34 cellular contexts compared by ENCODE assay signal in genomic region chr15:79675982-79676381, GRCh38.
DNase-seq lines count a peak whose midpoint lies in the region; ATAC-seq and TF ChIP-seq lines count a peak whose summit lies in the region.
"Had no signal": no experiment of that assay in that cellular context is flagged by ENCODE, and none has a peak within 500 bp of the region (broad histone marks: within the 10 kb centered on the region; RNA-seq: fewer than 3 reads in every experiment).

No MANE protein-coding gene starts in this region.

- no peak overlapping the region for H3K4ac ChIP-seq in mesendoderm (ENCODE audit: low read depth, low read length)

- no peak overlapping the region for H3K18ac ChIP-seq in mesendoderm (ENCODE audit: low read length)

- TF ChIP-seq CTCF in AG04450 (IDR thresholded peaks at IDR 0.05; ENCODE audit: low read depth, low read length) (0 out of 2 replicates have a peak, but pooled peaks have one; percentile 5), GM12875 (IDR thresholded peaks at IDR 0.05; ENCODE audit: borderline replicate concordance, insufficient read depth, low read depth, low read length) (peak; percentile 28; the same call in 1 of the 2 replicates), WTC11 (IDR thresholded peaks at IDR 0.05) (no peak)

- no peak overlapping the region for H3K23ac ChIP-seq in mesendoderm (ENCODE audit: low read length)

- no peak overlapping the region for H3K56ac ChIP-seq in mesendoderm (ENCODE audit: low read length)

- H3K27me3 ChIP-seq in AG04450 (ENCODE audit: control insufficient read depth, insufficient read depth, low read length) (no peaks in the 10 kb centered on the region), mesendoderm (ENCODE audit: insufficient read depth, low read length, poor library complexity) (no peaks in the 10 kb centered on the region)
- H3K27me3 ChIP-seq: ovary had no signal

- H2AK5ac ChIP-seq in mesendoderm (ENCODE audit: low read length) = no peak overlapping the region

- POLR2A ChIA-PET in AG04450 (lab: Yijun Ruan, JAX) = no interaction called here
- POLR2A ChIA-PET in WTC11 (lab: Charles Lee) = no interaction called here

- H3K36me3 ChIP-seq in mesendoderm (ENCODE audit: control insufficient read depth, insufficient read depth, low read length) = no peaks in the 10 kb centered on the region
- H3K36me3 ChIP-seq: gastroesophageal sphincter, ovary had no signal

- no peaks in the 10 kb centered on the region for H3K79me1 ChIP-seq in mesendoderm (ENCODE audit: low read length)

- no peaks in the 10 kb centered on the region for H3K9me3 ChIP-seq in AG04450 (ENCODE audit: control insufficient read depth, insufficient read depth, low read length)
- H3K9me3 ChIP-seq: gastroesophageal sphincter, mucosa of descending colon, ovary, SK-N-SH had no signal

- H3K4me1 Mint-ChIP-seq in WTC11 = peaks cover 47% of the 10 kb centered on the region
- H3K4me1 Mint-ChIP-seq: activated T-helper 17 cell treated with anti-CD3 and anti-CD28 coated beads, Interleukin-2, amount 50 U/mL, for 72 hours had no signal

- H2BK15ac ChIP-seq in mesendoderm (replicated peaks; ENCODE audit: low read depth) = no peak overlapping the region

- no peak overlapping the region for H2BK120ac ChIP-seq in mesendoderm (ENCODE audit: low read depth, low read length)

- no peak overlapping the region for H4K5ac ChIP-seq in mesendoderm (ENCODE audit: low read length)

- no CpG with 5 or more reads among the region's 5 CpGs for WGBS in mesendoderm (ENCODE audit: extremely low coverage, insufficient coverage, low lambda C conversion rate)

- ATAC-seq in WTC11 = no peak; the same call in 1 of the 2 replicates
- ATAC-seq in GM19397 (IDR thresholded peaks at IDR 0.05; ENCODE audit: unreplicated experiment) = no peak
- ATAC-seq: activated T-helper 17 cell treated with anti-CD3 and anti-CD28 coated beads, Interleukin-2, amount 50 U/mL, for 72 hours; CD8-positive, alpha-beta T cell; gastroesophageal sphincter; mucosa of descending colon; PC-3; stimulated activated naive B cell treated with anti-CD40 and anti-IgM and Interleukin-4, amounts not matched to agents 10 μg/mL and 1 μg/mL and 100 μg/mL, for 72 hours had no signal

- H3K9me3 Mint-ChIP-seq in WTC11 = no peaks in the 10 kb centered on the region; the same call in 1 of the 2 replicates
- H3K9me3 Mint-ChIP-seq: activated CD4-positive, alpha-beta memory T cell treated with anti-CD3 and anti-CD28 coated beads for 36 hours; activated T-helper 17 cell treated with anti-CD3 and anti-CD28 coated beads, Interleukin-2, amount 50 U/mL, for 72 hours; CD8-positive, alpha-beta T cell; nephron; stimulated activated naive B cell treated with anti-CD40 and anti-IgM and Interleukin-4, amounts not matched to agents 10 μg/mL and 1 μg/mL and 100 μg/mL, for 72 hours; T-helper 1 cell treated with Interleukin-12 subunit alpha and Interleukin-12 subunit beta and Interleukin-4 antibody, amounts not matched to agents 30 μg/mL and 1 μg/mL, for 36 hours had no signal

- CTCF ChIA-PET in AG04450 (lab: Charles Lee) (no interaction called here), WTC11 (lab: Charles Lee) (interaction anchor here (1.2 to 3.1 kb wide), 2 partner anchors 92 to 177 kb away, joined by 3 to 13 read pairs; no protein-coding TSS in a partner anchor)

- H3K4me2 ChIP-seq in mesendoderm (ENCODE audit: low read length) = no peak overlapping the region
- H3K4me2 ChIP-seq: SK-N-SH had no signal

- no peak overlapping the region for H3K27ac Mint-ChIP-seq in WTC11
- H3K27ac Mint-ChIP-seq: activated CD4-positive, alpha-beta memory T cell treated with anti-CD3 and anti-CD28 coated beads for 36 hours; activated T-helper 17 cell treated with anti-CD3 and anti-CD28 coated beads, Interleukin-2, amount 50 U/mL, for 72 hours; CD8-positive, alpha-beta T cell; nephron; stimulated activated naive B cell treated with anti-CD40 and anti-IgM and Interleukin-4, amounts not matched to agents 10 μg/mL and 1 μg/mL and 100 μg/mL, for 72 hours; T-helper 1 cell treated with Interleukin-12 subunit alpha and Interleukin-12 subunit beta and Interleukin-4 antibody, amounts not matched to agents 30 μg/mL and 1 μg/mL, for 36 hours; type B pancreatic cell had no signal

- H3K36me3 Mint-ChIP-seq in WTC11 = no peaks in the 10 kb centered on the region
- H3K36me3 Mint-ChIP-seq: activated CD4-positive, alpha-beta memory T cell treated with anti-CD3 and anti-CD28 coated beads for 36 hours; brain; CD8-positive, alpha-beta T cell; stimulated activated naive B cell treated with anti-CD40 and anti-IgM and Interleukin-4, amounts not matched to agents 10 μg/mL and 1 μg/mL and 100 μg/mL, for 72 hours; type B pancreatic cell had no signal

- H3K79me2 ChIP-seq in mesendoderm (ENCODE audit: control insufficient read depth, insufficient read depth, low read length) = no peaks in the 10 kb centered on the region

- H3K27ac ChIP-seq in AG04450 (ENCODE audit: low read depth, low read length) (no peak overlapping the region), mesendoderm (ENCODE audit: low read depth, low read length) (no peak overlapping the region)
- H3K27ac ChIP-seq: gastroesophageal sphincter, ovary had no signal

- H3K4me3 Mint-ChIP-seq in WTC11 = no peak overlapping the region
- H3K4me3 Mint-ChIP-seq: activated CD4-positive, alpha-beta memory T cell treated with anti-CD3 and anti-CD28 coated beads for 36 hours; activated T-helper 17 cell treated with anti-CD3 and anti-CD28 coated beads, Interleukin-2, amount 50 U/mL, for 72 hours; brain; CD8-positive, alpha-beta T cell; nephron; stimulated activated naive B cell treated with anti-CD40 and anti-IgM and Interleukin-4, amounts not matched to agents 10 μg/mL and 1 μg/mL and 100 μg/mL, for 72 hours; T-helper 1 cell treated with Interleukin-12 subunit alpha and Interleukin-12 subunit beta and Interleukin-4 antibody, amounts not matched to agents 30 μg/mL and 1 μg/mL, for 36 hours; type B pancreatic cell had no signal

- no peak overlapping the region for H3K9ac ChIP-seq in mesendoderm (ENCODE audit: low read length)
- H3K9ac ChIP-seq: SK-N-SH had no signal

- H4K8ac ChIP-seq in mesendoderm (ENCODE audit: low read depth, low read length) = no peak overlapping the region

- H3K4me3 ChIP-seq in AG04450 (ENCODE audit: low read depth, low read length) (no peak overlapping the region), GM12875 (ENCODE audit: low read depth, low read length) (no peak overlapping the region), mesendoderm (ENCODE audit: low read length) (no peak overlapping the region)
- H3K4me3 ChIP-seq: gastroesophageal sphincter, lung, mucosa of descending colon, ovary had no signal

- H3K4me1 ChIP-seq in mesendoderm (ENCODE audit: control insufficient read depth, low read depth, low read length) = peaks cover 7% of the 10 kb centered on the region
- H3K4me1 ChIP-seq: gastroesophageal sphincter had no signal

- no peak for DNase-seq in AG04450 (ENCODE audit: low read depth, low spot score)
- DNase-seq in amniotic epithelial cell (ENCODE audit: low read depth) = peak; percentile 7
- DNase-seq in mesendoderm = peak; percentile 10
- no peak for DNase-seq in NCI-H82 treated with DMSO at 0.1 percent for 48 hours (lab: John Stamatoyannopoulos, UW; ENCODE audit: unreplicated experiment)
- no peak for DNase-seq in WTC11 (ENCODE audit: low spot score)
- DNase-seq in hepatic stellate cell (ENCODE audit: low spot score) = no peak
- DNase-seq: 8988T; activated CD4-positive, alpha-beta memory T cell treated with anti-CD3 and anti-CD28 coated beads for 36 hours; activated CD4-positive, alpha-beta T cell treated with anti-CD3 and anti-CD28 coated beads for 1 hour; activated CD8-positive, alpha-beta memory T cell treated with anti-CD3 and anti-CD28 coated beads, Interleukin-2, amount 50 U/mL, for 48 hours; activated naive CD4-positive, alpha-beta T cell treated with anti-CD3 and anti-CD28 coated beads, Interleukin-2, amount 50 U/mL, for 16 hours; AML-193; amniotic stem cell; CD8-positive, alpha-beta T cell; cerebellar nuclear complex; hypothalamus; KBM-7; mucosa of descending colon; NCI-H1105; NCI-H1930; NCI-H524; ovary; PC-3; SK-N-SH; stimulated activated naive B cell treated with anti-CD40 and anti-IgM and Interleukin-4, amounts not matched to agents 10 μg/mL and 1 μg/mL and 100 μg/mL, for 72 hours had no signal

- H3K27me3 Mint-ChIP-seq in WTC11 (ENCODE audit: low read depth) = no peaks in the 10 kb centered on the region; the same call in 1 of the 2 replicates

- no peak overlapping the region for H2BK5ac ChIP-seq in mesendoderm (ENCODE audit: low read length)

TF ChIP-seq in WTC11, 78 proteins besides CTCF, POLR2A, EP300 and RAD21 (continues in another document):
- TF ChIP-seq NR3C1 (CRISPR knock-in tag; conservative IDR thresholded peaks at IDR 0.05; ENCODE audit: low read depth) (no peak), ZBTB21 (CRISPR knock-in tag; IDR thresholded peaks at IDR 0.05; ENCODE audit: borderline replicate concordance) (no peak), ZNF263 (CRISPR knock-in tag; IDR thresholded peaks at IDR 0.05; ENCODE audit: low read depth) (no peak), ZNF416 (CRISPR knock-in tag; IDR thresholded peaks at IDR 0.05) (no peak), CREM (CRISPR knock-in tag; IDR thresholded peaks at IDR 0.05) (no peak), CDX4 (CRISPR knock-in tag; IDR thresholded peaks at IDR 0.05; ENCODE audit: borderline replicate concordance) (no peak), CBFB (CRISPR knock-in tag; IDR thresholded peaks at IDR 0.05; ENCODE audit: low read depth) (no peak), GABPB1 (CRISPR knock-in tag; IDR thresholded peaks at IDR 0.05) (no peak), CREB1 (CRISPR knock-in tag; IDR thresholded peaks at IDR 0.05) (no peak)
- TF ChIP-seq, protein P1, sequence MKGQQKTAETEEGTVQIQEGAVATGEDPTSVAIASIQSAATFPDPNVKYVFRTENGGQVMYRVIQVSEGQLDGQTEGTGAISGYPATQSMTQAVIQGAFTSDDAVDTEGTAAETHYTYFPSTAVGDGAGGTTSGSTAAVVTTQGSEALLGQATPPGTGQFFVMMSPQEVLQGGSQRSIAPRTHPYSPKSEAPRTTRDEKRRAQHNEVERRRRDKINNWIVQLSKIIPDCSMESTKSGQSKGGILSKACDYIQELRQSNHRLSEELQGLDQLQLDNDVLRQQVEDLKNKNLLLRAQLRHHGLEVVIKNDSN (CRISPR knock-in tag; IDR thresholded peaks at IDR 0.05) = no peak

Comparison
In these comparisons a context has a peak if more than half of its experiments do, and no peak if none do; other contexts are left out.
1. DNase-seq: peak in amniotic epithelial cell (single experiment) and mesendoderm (single experiment); none in AG04450 (single experiment), NCI-H82 treated with DMSO at 0.1 percent for 48 hours (single experiment), WTC11 (single experiment) and hepatic stellate cell (single experiment).